In genomic region chr14:78764645-78765044, GRCh38 we compare ENCODE assay signal across 1 cellular context.
TF ChIP-seq lines count a peak whose summit lies in the region.

No MANE protein-coding gene starts in this region.

TF ChIP-seq in GM23338, 12 proteins besides CTCF, POLR2A, EP300 and RAD21 (continued from another document):
- TF ChIP-seq ZNF462 (CRISPR knock-in tag; IDR thresholded peaks at IDR 0.05) = no peak
- no peak for TF ChIP-seq STAT1 (IDR thresholded peaks at IDR 0.05; ENCODE audit: unreplicated experiment)
- TF ChIP-seq NANOG (IDR thresholded peaks at IDR 0.05; ENCODE audit: borderline replicate concordance) = no peak
- no peak for TF ChIP-seq POLR2AphosphoS5 (IDR thresholded peaks at IDR 0.05; ENCODE audit: low read depth)
- no peak for TF ChIP-seq EZH2phosphoT487 (IDR thresholded peaks at IDR 0.05; ENCODE audit: unreplicated experiment)
- TF ChIP-seq ETS1 (IDR thresholded peaks at IDR 0.05) = no peak
